13 cellular contexts compared by ENCODE assay signal in the genomic region with DNA sequence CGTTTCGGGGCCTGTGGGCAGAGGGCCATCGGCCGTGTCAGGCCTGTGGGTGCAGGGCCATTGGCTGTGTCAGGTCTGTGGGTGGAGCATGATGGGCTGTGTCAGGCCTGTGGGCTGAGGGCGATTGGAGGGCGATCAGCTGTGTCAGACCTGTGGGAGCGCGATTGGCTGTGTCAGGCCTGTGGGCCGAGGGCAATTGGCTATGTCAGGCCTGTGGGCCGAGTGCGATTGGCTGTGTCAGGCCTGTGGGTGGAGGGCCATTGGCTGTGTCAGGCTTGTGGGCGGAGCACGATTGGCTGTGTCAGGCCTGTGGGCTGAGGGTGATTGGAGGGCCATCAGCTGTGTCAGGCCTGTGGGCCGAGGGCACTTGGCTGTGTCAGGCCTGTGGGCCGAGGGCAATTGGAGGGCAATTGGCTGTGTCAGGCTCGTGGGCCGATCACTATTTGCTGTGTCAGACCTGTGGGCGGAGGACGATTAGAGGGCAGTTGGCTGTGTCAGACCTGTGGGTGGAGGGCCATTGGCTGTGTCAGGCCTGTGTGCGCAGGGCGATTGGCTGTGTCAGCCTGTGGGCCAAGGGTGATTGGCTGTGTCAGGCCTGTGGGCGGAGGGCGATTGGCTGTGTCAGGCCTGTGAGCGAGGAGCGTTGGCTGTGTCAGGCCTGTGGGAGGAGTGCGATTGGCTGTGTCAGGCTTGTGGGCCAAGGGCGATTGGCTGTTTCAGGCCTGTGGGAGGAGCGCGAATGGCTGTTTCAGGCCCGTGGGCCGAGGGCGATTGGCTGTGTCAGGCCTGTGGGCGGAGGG. TPM values are rescaled to one million over a fixed set of nuclear protein-coding genes. Genes with fewer than 3 reads are reported as not detected.
DNase-seq lines count a peak whose midpoint lies in the region; ATAC-seq and TF ChIP-seq lines count a peak whose summit lies in the region.
"Had no signal": no experiment of that assay in that cellular context is flagged by ENCODE, and none has a peak within 500 bp of the region (broad histone marks: within the 10 kb centered on the region; RNA-seq: fewer than 3 reads in every experiment).

No MANE protein-coding gene starts in this region.

- no peak overlapping the region for H3K4me3 ChIP-seq in right cardiac atrium (ENCODE audit: low read length)
- peak overlapping the region; percentile 7 to 45 for H3K4me3 ChIP-seq in testis
- H3K4me3 ChIP-seq: SJSA1 had no signal

- H3K27ac ChIP-seq in right cardiac atrium (ENCODE audit: low read length) (peak overlapping the region; percentile 37), testis (no peak overlapping the region)
- H3K27ac ChIP-seq: SJSA1 had no signal

- ATAC-seq in activated naive CD4-positive, alpha-beta T cell treated with anti-CD3 and anti-CD28 coated beads, Interleukin-2, amount 50 U/mL, for 72 hours: no peak
- ATAC-seq in activated naive CD8-positive, alpha-beta T cell treated with anti-CD3 and anti-CD28 coated beads, Interleukin-2, amount 50 U/mL, for 24 hours: peak; percentile 28
- peak; percentile 58 to 62 for ATAC-seq in right cardiac atrium
- no peak for ATAC-seq in HG03159 (IDR thresholded peaks at IDR 0.05; ENCODE audit: unreplicated experiment)

- no peaks in the 10 kb centered on the region for H3K27me3 ChIP-seq in right cardiac atrium (ENCODE audit: control insufficient read depth, insufficient read depth)
- no peaks in the 10 kb centered on the region for H3K27me3 ChIP-seq in testis
- H3K27me3 ChIP-seq: SJSA1 had no signal

- no peak for TF ChIP-seq CTCF in testis (IDR thresholded peaks at IDR 0.05)

- H3K4me3 Mint-ChIP-seq in activated naive CD8-positive, alpha-beta T cell treated with anti-CD3 and anti-CD28 coated beads, Interleukin-2, amount 50 U/mL, for 24 hours: no peak overlapping the region

- intact Hi-C loops in right cardiac atrium (cut with DNase I) (no loop called here), testis (cut with DNase I; ENCODE audit: low total_unique reads) (no loop called here)

- H3K36me3 Mint-ChIP-seq in activated naive CD4-positive, alpha-beta T cell treated with anti-CD3 and anti-CD28 coated beads, Interleukin-2, amount 50 U/mL, for 72 hours: peaks cover 0 to 4% of the 10 kb centered on the region in 2 donors
- H3K36me3 Mint-ChIP-seq in activated naive CD8-positive, alpha-beta T cell treated with anti-CD3 and anti-CD28 coated beads, Interleukin-2, amount 50 U/mL, for 24 hours (ENCODE audit: low read depth): peaks cover 19% of the 10 kb centered on the region

- no peak for DNase-seq in activated naive CD4-positive, alpha-beta T cell treated with anti-CD3 and anti-CD28 coated beads, Interleukin-2, amount 50 U/mL, for 72 hours (ENCODE audit: low spot score in 2 of 2)
- DNase-seq in activated naive CD4-positive, alpha-beta T cell treated with Interleukin-2 at 50 U/mL for 16 hours: no peak
- DNase-seq in activated naive CD8-positive, alpha-beta T cell treated with anti-CD3 and anti-CD28 coated beads, Interleukin-2, amount 50 U/mL, for 24 hours: no peak
- DNase-seq in right cardiac atrium (no peak), testis (peak; percentile 77), DMS114 treated with DMSO at 0.1 percent for 48 hours (lab: John Stamatoyannopoulos, UW; ENCODE audit: unreplicated experiment) (no peak)
- no peak for DNase-seq in NK-92 treated with Interleukin-12 subunit alpha and Interleukin-12 subunit beta, amount 100 ng/mL, for 24 hours (lab: John Stamatoyannopoulos, UW)
- DNase-seq: activated naive CD4-positive, alpha-beta T cell; Calu3; glutamatergic neuron; NCI-H2107 had no signal

- H3K9me3 ChIP-seq in right cardiac atrium (ENCODE audit: control insufficient read depth, low read length) (no peaks in the 10 kb centered on the region), testis (no peaks in the 10 kb centered on the region)
- H3K9me3 ChIP-seq: SJSA1 had no signal

- no peaks in the 10 kb centered on the region for H3K9me3 Mint-ChIP-seq in activated naive CD4-positive, alpha-beta T cell treated with anti-CD3 and anti-CD28 coated beads, Interleukin-2, amount 50 U/mL, for 72 hours
- H3K9me3 Mint-ChIP-seq in activated naive CD8-positive, alpha-beta T cell treated with anti-CD3 and anti-CD28 coated beads, Interleukin-2, amount 50 U/mL, for 24 hours: no peaks in the 10 kb centered on the region

- peaks cover 2% of the 10 kb centered on the region for H3K4me1 Mint-ChIP-seq in activated naive CD8-positive, alpha-beta T cell treated with anti-CD3 and anti-CD28 coated beads, Interleukin-2, amount 50 U/mL, for 24 hours

- 95% methylated on average over 33 of the region's 33 CpGs for WGBS in right cardiac atrium
- 67 to 76% methylated on average over 20 to 33 of the region's 33 CpGs for WGBS in testis, 2 donors

- peak overlapping the region; percentile 58 to 77 for H3K27ac Mint-ChIP-seq in activated naive CD4-positive, alpha-beta T cell treated with anti-CD3 and anti-CD28 coated beads, Interleukin-2, amount 50 U/mL, for 72 hours
- H3K27ac Mint-ChIP-seq in activated naive CD8-positive, alpha-beta T cell treated with anti-CD3 and anti-CD28 coated beads, Interleukin-2, amount 50 U/mL, for 24 hours: peak overlapping the region; percentile 46

- no peak for TF ChIP-seq POLR2A in testis (IDR thresholded peaks at IDR 0.05)

- no peaks in the 10 kb centered on the region for H3K27me3 Mint-ChIP-seq in activated naive CD8-positive, alpha-beta T cell treated with anti-CD3 and anti-CD28 coated beads, Interleukin-2, amount 50 U/mL, for 24 hours

- no peaks in the 10 kb centered on the region for H3K36me3 ChIP-seq in testis (ENCODE audit: low read depth, missing control alignments)
- H3K36me3 ChIP-seq: SJSA1 had no signal

- H3K4me1 ChIP-seq in right cardiac atrium (ENCODE audit: control insufficient read depth, insufficient read depth, low read length) (no peaks in the 10 kb centered on the region), testis (no peaks in the 10 kb centered on the region)
- H3K4me1 ChIP-seq: SJSA1 had no signal

RNA-seq across cellular contexts. Expression of a gene that starts 54.1 kb away (rescaled TPM):
- total RNA-seq in activated naive CD4-positive, alpha-beta T cell treated with anti-CD3 and anti-CD28 coated beads, Interleukin-2, amount 50 U/mL, for 72 hours: 10 to 100 TPM; 12.0 to 16.9 TPM
- total RNA-seq in right cardiac atrium: 10 to 100 TPM; 25.4 to 32.1 (median 28.6) TPM
- 28.7 TPM for polyA plus RNA-seq in right cardiac atrium
- total RNA-seq in testis: 10 to 100 TPM; 71.5 to 86.8 TPM
- polyA plus RNA-seq in testis (ENCODE audit: insufficient read depth, low read depth, low replicate concordance): 72.1 TPM

Comparison
In these comparisons a context has a peak if more than half of its experiments do, and no peak if none do; other contexts are left out.
1. ATAC-seq: peak in activated naive CD8-positive, alpha-beta T cell treated with anti-CD3 and anti-CD28 coated beads, Interleukin-2, amount 50 U/mL, for 24 hours (single experiment) and right cardiac atrium (2 of 2); none in activated naive CD4-positive, alpha-beta T cell treated with anti-CD3 and anti-CD28 coated beads, Interleukin-2, amount 50 U/mL, for 72 hours (0 of 2) and HG03159 (single experiment).